In the genomic region with DNA sequence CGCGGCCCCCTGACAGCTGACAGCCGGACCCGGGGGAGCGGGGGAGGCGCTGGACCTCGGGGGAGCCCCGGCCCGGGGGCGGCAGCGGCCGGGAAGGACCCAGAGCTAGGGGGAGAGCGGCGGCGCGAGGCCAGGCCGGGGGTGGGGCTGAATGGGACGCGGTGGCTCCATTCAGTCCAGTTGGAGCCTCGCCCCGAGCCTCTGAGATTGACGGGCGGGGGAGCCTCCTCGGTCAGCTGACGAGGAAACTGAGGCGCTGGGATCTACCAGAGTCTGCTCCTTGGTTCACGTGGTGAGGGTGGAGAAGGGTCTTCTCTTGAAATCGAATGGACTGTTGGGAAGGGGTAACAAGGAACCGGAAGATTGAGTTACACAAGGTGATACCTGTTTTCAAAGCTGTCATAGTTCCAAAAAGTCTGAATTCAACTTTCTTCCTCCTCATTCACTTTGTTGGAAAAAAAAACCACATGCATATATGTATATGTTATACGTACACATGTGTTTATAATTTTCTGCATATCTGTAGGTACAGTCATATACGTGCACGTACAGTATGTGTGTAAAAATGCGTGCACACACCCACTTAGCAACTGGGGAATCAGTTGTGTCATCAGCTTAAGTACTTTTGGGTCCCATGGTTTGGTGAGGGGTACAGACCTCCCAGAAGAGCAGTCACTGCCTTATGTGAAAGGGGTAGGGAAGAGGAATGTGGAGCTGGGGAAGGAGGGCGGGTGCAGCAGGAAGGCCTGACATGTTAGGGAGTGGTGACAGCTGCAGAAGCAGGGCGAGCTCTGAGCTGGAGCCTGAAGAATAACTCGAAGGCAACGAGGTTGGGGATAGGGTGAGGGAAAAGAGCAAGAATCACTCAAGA, we compare ENCODE assay signal across 6 cellular contexts. TPM values are rescaled to one million over a fixed set of nuclear protein-coding genes. Genes with fewer than 3 reads are reported as not detected.
DNase-seq lines count a peak whose midpoint lies in the region; ATAC-seq lines count a peak whose summit lies in the region.

No MANE protein-coding gene starts in this region.

- no peak for ATAC-seq in GM18909 (IDR thresholded peaks at IDR 0.05; ENCODE audit: poor library complexity, unreplicated experiment)

- H3K27me3 ChIP-seq in ectodermal cell (ENCODE audit: control insufficient read depth, insufficient read depth, low read length, poor library complexity, severe bottlenecking) = peaks cover 12% of the 10 kb centered on the region

- DNase-seq in LoVo (ENCODE audit: low spot score) (peak; percentile 14), pons (ENCODE audit: low spot score) (peak; percentile 25), globus pallidus (ENCODE audit: low spot score) (no peak)
- no peak for DNase-seq in activated CD4-positive, alpha-beta T cell treated with anti-CD3 and anti-CD28 coated beads, Interleukin-2, amount 50 U/mL, for 48 hours

- peak overlapping the region; percentile 87 for H3K4me3 ChIP-seq in ectodermal cell (ENCODE audit: insufficient read depth, low read depth, low read length)

- no peaks in the 10 kb centered on the region for H3K9me3 ChIP-seq in ectodermal cell (ENCODE audit: control insufficient read depth, low read length)

- 17 to 19% methylated on average over 37 of the region's 37 CpGs for WGBS in ectodermal cell, 2 experiments

- no peaks in the 10 kb centered on the region for H3K36me3 ChIP-seq in ectodermal cell (ENCODE audit: control insufficient read depth, insufficient read depth, low read length)

- peaks cover 6% of the 10 kb centered on the region for H3K4me1 ChIP-seq in ectodermal cell (ENCODE audit: control insufficient read depth, insufficient read depth, low read length)

- H3K27ac ChIP-seq in ectodermal cell (ENCODE audit: insufficient read depth, low read depth, low read length, poor library complexity, severe bottlenecking) = no peak overlapping the region

RNA-seq across cellular contexts. Expression of a gene that starts 0.6 kb away (rescaled TPM):
- polyA plus RNA-seq in ectodermal cell (2013, experiment 1 of 4) = 73.4 TPM
- 72.3 TPM for polyA plus RNA-seq in ectodermal cell (2013, experiment 2 of 4)
- 53.7 TPM for polyA plus RNA-seq in ectodermal cell (2013, experiment 3 of 4)
- 59.7 TPM for polyA plus RNA-seq in ectodermal cell (2013, experiment 4 of 4)

RNA-seq across cellular contexts. Expression of a gene that starts 1.6 kb away (rescaled TPM):
- polyA plus RNA-seq in ectodermal cell (2013, experiment 1 of 4) = 32.1 TPM
- 30.0 TPM for polyA plus RNA-seq in ectodermal cell (2013, experiment 2 of 4)
- 20.9 TPM for polyA plus RNA-seq in ectodermal cell (2013, experiment 3 of 4)
- 23.6 TPM for polyA plus RNA-seq in ectodermal cell (2013, experiment 4 of 4)

RNA-seq across cellular contexts. Expression of a gene that starts 37.6 kb away (rescaled TPM):
- polyA plus RNA-seq in ectodermal cell (2013, experiment 1 of 4) = 2.1 TPM
- 2.6 TPM for polyA plus RNA-seq in ectodermal cell (2013, experiment 2 of 4)
- polyA plus RNA-seq in ectodermal cell (2013, experiment 3 of 4) = 1.9 TPM
- 1.7 TPM for polyA plus RNA-seq in ectodermal cell (2013, experiment 4 of 4)

RNA-seq across cellular contexts. Expression of a gene that starts 48.8 kb away (rescaled TPM):
- polyA plus RNA-seq in ectodermal cell (2013, experiment 1 of 4) = 54.1 TPM
- 47.9 TPM for polyA plus RNA-seq in ectodermal cell (2013, experiment 2 of 4)
- polyA plus RNA-seq in ectodermal cell (2013, experiment 3 of 4) = 38.0 TPM
- polyA plus RNA-seq in ectodermal cell (2013, experiment 4 of 4) = 45.1 TPM

Comparison
In these comparisons a context has a peak if more than half of its experiments do, and no peak if none do; other contexts are left out.
1. DNase-seq: peak in LoVo (single experiment) and pons (single experiment); none in globus pallidus (single experiment) and activated CD4-positive, alpha-beta T cell treated with anti-CD3 and anti-CD28 coated beads, Interleukin-2, amount 50 U/mL, for 48 hours (0 of 2).